ENCODE assay signal across 28 cellular contexts in genomic region chr2:148994341-148994740, GRCh38. TPM values are rescaled to one million over a fixed set of nuclear protein-coding genes. Genes with fewer than 3 reads are reported as not detected.
DNase-seq lines count a peak whose midpoint lies in the region; ATAC-seq, FAIRE-seq and TF ChIP-seq lines count a peak whose summit lies in the region.
"Had no signal": no experiment of that assay in that cellular context is flagged by ENCODE, and none has a peak within 500 bp of the region (broad histone marks: within the 10 kb centered on the region; RNA-seq: fewer than 3 reads in every experiment).

No MANE protein-coding gene starts in this region.

- H2BK120ac ChIP-seq in mesenchymal stem cell (ENCODE audit: low read depth, low read length), result no peak overlapping the region

- DNase-seq in DMS53 treated with DMSO at 0.1 percent for 48 hours (lab: John Stamatoyannopoulos, UW; ENCODE audit: unreplicated experiment) (peak; percentile 59), NCI-H2196 (lab: John Stamatoyannopoulos, UW; ENCODE audit: unreplicated experiment) (peak; percentile 80), RPMI8226 (peak; percentile 77), mesenchymal stem cell (no peak), NCI-H1930 (lab: John Stamatoyannopoulos, UW) (no peak), HepG2 (ENCODE audit: low spot score) (no peak)
- DNase-seq in T-helper 2 cell treated with Interferon-gamma antibody and Interleukin-4, amounts not matched to agents 5 μg/mL and 100 μg/mL, for 36 hours (ENCODE audit: low spot score), result no peak
- DNase-seq: ACHN; activated CD4-positive, alpha-beta T cell treated with anti-CD3 and anti-CD28 coated beads, Interleukin-2, amount 10 ng/mL, durations not matched to agents 24 days and 14 days; activated CD8-positive, alpha-beta memory T cell treated with anti-CD3 and anti-CD28 coated beads, Interleukin-2, amount 10 ng/mL, durations not matched to agents 7 days and 5 days; effector memory CD4-positive, alpha-beta T cell; HFFc6; KBM-7; NCI-H2227 treated with DMSO at 0.1 percent for 48 hours; nephron progenitor cell; posterior cingulate gyrus; T-helper 1 cell had no signal

- no peak for FAIRE-seq in HepG2 (lab: Jason Lieb, UNC)
- FAIRE-seq: astrocyte, D721Med, G401.6 had no signal

- H3K4me3 Mint-ChIP-seq in T-helper 2 cell treated with Interferon-gamma antibody and Interleukin-4, amounts not matched to agents 5 μg/mL and 100 μg/mL, for 36 hours, result no peak overlapping the region
- H3K4me3 Mint-ChIP-seq: activated CD4-positive, alpha-beta T cell treated with anti-CD3 and anti-CD28 coated beads, Interleukin-2, amount 10 ng/mL, durations not matched to agents 24 days and 14 days; activated CD8-positive, alpha-beta memory T cell treated with anti-CD3 and anti-CD28 coated beads, Interleukin-2, amount 10 ng/mL, durations not matched to agents 7 days and 5 days; activated naive CD4-positive, alpha-beta T cell treated with anti-CD3 and anti-CD28 coated beads, Interleukin-2, amount 50 U/mL, for 24 hours; activated T-helper 1 cell treated with anti-CD3 and anti-CD28 coated beads, Interleukin-12 subunit alpha, Interleukin-12 subunit beta, Interleukin-2, Interleukin-4 antibody, amounts not matched to agents 30 ng/mL and 10 ng/mL and 1 ng/mL, durations not matched to agents 14 hours and 24 hours and 36 hours; HFFc6; mesothelial cell of epicardium; nephron progenitor cell; stimulated activated effector memory CD8-positive, alpha-beta T cell treated with anti-CD3 and anti-CD28 coated beads, Interleukin-12 subunit alpha, Interleukin-12 subunit beta, amount 100 ng/mL, for 72 hours had no signal

- no peak for TF ChIP-seq RAD21 in HepG2 (CRISPR knock-in tag; IDR thresholded peaks at IDR 0.05)

- ATAC-seq in HepG2, result no peak
- ATAC-seq in GM21723 (IDR thresholded peaks at IDR 0.05; ENCODE audit: unreplicated experiment), result no peak
- ATAC-seq: activated CD8-positive, alpha-beta memory T cell treated with anti-CD3 and anti-CD28 coated beads, Interleukin-2, amount 10 ng/mL, durations not matched to agents 7 days and 5 days; left lobe of liver; Right ventricle myocardium inferior; stimulated activated effector memory CD8-positive, alpha-beta T cell treated with anti-CD3 and anti-CD28 coated beads, Interleukin-12 subunit alpha, Interleukin-12 subunit beta, amount 100 ng/mL, for 72 hours had no signal

- 96% methylated on average over 8 of the region's 8 CpGs for WGBS in mesenchymal stem cell
- 15% methylated on average over 8 of the region's 8 CpGs for WGBS in HepG2 (ENCODE audit: low lambda C conversion rate)

- no peaks in the 10 kb centered on the region for H3K79me1 ChIP-seq in mesenchymal stem cell (replicated peaks; ENCODE audit: low read length, poor library complexity, severe bottlenecking)

- no peaks in the 10 kb centered on the region for H3K4me1 Mint-ChIP-seq in T-helper 2 cell treated with Interferon-gamma antibody and Interleukin-4, amounts not matched to agents 5 μg/mL and 100 μg/mL, for 36 hours (ENCODE audit: low read depth)
- H3K4me1 Mint-ChIP-seq: stimulated activated effector memory CD8-positive, alpha-beta T cell treated with anti-CD3 and anti-CD28 coated beads, Interleukin-12 subunit alpha, Interleukin-12 subunit beta, amount 100 ng/mL, for 72 hours had no signal

- no peak overlapping the region for H2BK12ac ChIP-seq in mesenchymal stem cell (ENCODE audit: low read length in 2 of 2)

- H3K27me3 ChIP-seq in mesenchymal stem cell (ENCODE audit: control insufficient read depth in 1 of 2, insufficient read depth in 1 of 2, low read length in 2 of 2) (peaks cover 2 to 11% of the 10 kb centered on the region in 2 experiments), HepG2 (ENCODE audit: control insufficient read depth in 1 of 2, insufficient read depth in 2 of 2, low read length in 2 of 2) (peaks cover 1 to 12% of the 10 kb centered on the region in 2 experiments; a peak in 4 of 5 replicates)
- H3K27me3 ChIP-seq: BLaER1 treated with 17β-estradiol and CSF1 and Interleukin-3, amounts not matched to agents 10 nM and 100 nM had no signal

- H3K4ac ChIP-seq in mesenchymal stem cell (ENCODE audit: low read depth in 1 of 2, low read length in 2 of 2), result no peak overlapping the region

- H3K18ac ChIP-seq in mesenchymal stem cell (ENCODE audit: low read depth in 1 of 2, low read length in 2 of 2), result peak overlapping the region in 1 of 2 experiments; percentile 55

- H3K23ac ChIP-seq in mesenchymal stem cell (ENCODE audit: low read length in 2 of 2), result no peak overlapping the region

- peaks cover 2% of the 10 kb centered on the region for H3K36me3 Mint-ChIP-seq in T-helper 2 cell treated with Interferon-gamma antibody and Interleukin-4, amounts not matched to agents 5 μg/mL and 100 μg/mL, for 36 hours (ENCODE audit: low read depth)
- H3K36me3 Mint-ChIP-seq: mesothelial cell of epicardium had no signal

- CTCF ChIA-PET in HepG2 (lab: Yijun Ruan, JAX; ENCODE audit: low intra/inter-chr PET ratio, low total read pairs), result no interaction called here

- POLR2A ChIA-PET in HepG2 (lab: Yijun Ruan, JAX), result no interaction called here

- H2AK5ac ChIP-seq in mesenchymal stem cell (ENCODE audit: low read length, severe bottlenecking), result no peak overlapping the region

- H2BK15ac ChIP-seq in mesenchymal stem cell (ENCODE audit: low read depth, poor library complexity, severe bottlenecking), result no peak overlapping the region

- H3K4me2 ChIP-seq in mesenchymal stem cell (ENCODE audit: low read length, poor library complexity, severe bottlenecking) (no peak overlapping the region), HepG2 (ENCODE audit: low read depth, low read length) (no peak overlapping the region)
- H3K4me2 ChIP-seq: BLaER1 treated with 17β-estradiol and CSF1 and Interleukin-3, amounts not matched to agents 10 nM and 100 nM had no signal

- H3K14ac ChIP-seq in mesenchymal stem cell (ENCODE audit: low read length in 2 of 2), result no peak overlapping the region

- H4K8ac ChIP-seq in mesenchymal stem cell (ENCODE audit: low read length), result no peak overlapping the region

- H3K27ac ChIP-seq in mesenchymal stem cell (ENCODE audit: low read length, poor library complexity, severe bottlenecking) (no peak overlapping the region), HepG2 (ENCODE audit: extremely low read length, insufficient read depth, low read length) (no peak overlapping the region)
- H3K27ac ChIP-seq: BLaER1 treated with 17β-estradiol and CSF1 and Interleukin-3, amounts not matched to agents 10 nM and 100 nM had no signal

- no peaks in the 10 kb centered on the region for H3K36me3 ChIP-seq in mesenchymal stem cell (ENCODE audit: control insufficient read depth in 1 of 2, insufficient read depth in 2 of 2, low read depth in 1 of 2, low read length in 2 of 2)
- H3K36me3 ChIP-seq in HepG2 (replicated peaks in 1 of 2; ENCODE audit: control insufficient read depth in 1 of 2, insufficient read depth in 2 of 2, low read length in 2 of 2), result no peaks in the 10 kb centered on the region

- H3K27me3 Mint-ChIP-seq in T-helper 2 cell treated with Interferon-gamma antibody and Interleukin-4, amounts not matched to agents 5 μg/mL and 100 μg/mL, for 36 hours (ENCODE audit: low read depth), result no peaks in the 10 kb centered on the region
- H3K27me3 Mint-ChIP-seq: activated CD4-positive, alpha-beta T cell treated with anti-CD3 and anti-CD28 coated beads, Interleukin-2, amount 10 ng/mL, durations not matched to agents 24 days and 14 days; activated CD8-positive, alpha-beta memory T cell treated with anti-CD3 and anti-CD28 coated beads, Interleukin-2, amount 10 ng/mL, durations not matched to agents 7 days and 5 days; activated naive CD4-positive, alpha-beta T cell treated with anti-CD3 and anti-CD28 coated beads, Interleukin-2, amount 50 U/mL, for 24 hours had no signal

- no peak overlapping the region for H2BK5ac ChIP-seq in mesenchymal stem cell (ENCODE audit: low read depth, low read length, poor library complexity, severe bottlenecking)

- no peaks in the 10 kb centered on the region for H3K79me2 ChIP-seq in HepG2 (ENCODE audit: insufficient read depth, low read length)

- no peaks in the 10 kb centered on the region for H3K9me3 ChIP-seq in mesenchymal stem cell (ENCODE audit: control insufficient read depth, low read length)
- no peaks in the 10 kb centered on the region for H3K9me3 ChIP-seq in HepG2 (ENCODE audit: low read length)
- H3K9me3 ChIP-seq: BLaER1 treated with 17β-estradiol and CSF1 and Interleukin-3, amounts not matched to agents 10 nM and 100 nM had no signal

- H3K4me3 ChIP-seq in mesenchymal stem cell (ENCODE audit: insufficient read depth in 1 of 2, low read depth in 1 of 2, low read length in 2 of 2) (no peak overlapping the region), HepG2 (replicated peaks in 1 of 3; ENCODE audit: insufficient read depth in 1 of 3, low read depth in 2 of 3, low read length in 3 of 3) (no peak overlapping the region)
- H3K4me3 ChIP-seq: BLaER1 treated with 17β-estradiol and CSF1 and Interleukin-3, amounts not matched to agents 10 nM and 100 nM had no signal

- in situ Hi-C loops in HepG2 (cut with HindIII; ENCODE audit: extremely low pct_ligation_motif_present, low pct_unique_long_range_greater_than_20kb), result loop anchor here (25.0 kb wide), 2 partner anchors 357 to 1057 kb away; partner anchors contain the start of gene EPC2

- no peak overlapping the region for H3K9ac ChIP-seq in mesenchymal stem cell (ENCODE audit: low read length)
- H3K9ac ChIP-seq in HepG2 (ENCODE audit: insufficient read depth, low read depth, low read length), result no peak overlapping the region
- H3K9ac ChIP-seq: BLaER1 treated with 17β-estradiol and CSF1 and Interleukin-3, amounts not matched to agents 10 nM and 100 nM had no signal

- no peaks in the 10 kb centered on the region for H4K20me1 ChIP-seq in HepG2 (ENCODE audit: insufficient read depth, low read length)
- H4K20me1 ChIP-seq: BLaER1 treated with 17β-estradiol and CSF1 and Interleukin-3, amounts not matched to agents 10 nM and 100 nM had no signal

- H2AFZ ChIP-seq in mesenchymal stem cell (ENCODE audit: low read depth, low read length) (no peak overlapping the region), HepG2 (ENCODE audit: low read length) (no peak overlapping the region)

- H3K4me1 ChIP-seq in mesenchymal stem cell (ENCODE audit: control insufficient read depth, insufficient read depth, low read depth, low read length) (no peaks in the 10 kb centered on the region), HepG2 (ENCODE audit: insufficient read depth, low read length) (no peaks in the 10 kb centered on the region)

- H4K91ac ChIP-seq in mesenchymal stem cell (ENCODE audit: low read length), result peak overlapping the region; percentile 39

- TF ChIP-seq POLR2A in HepG2 (IDR thresholded peaks at IDR 0.05; ENCODE audit: insufficient read depth in 1 of 2, low read depth in 2 of 2, low read length in 2 of 2), result no peak

- TF ChIP-seq CTCF in HepG2 (CRISPR knock-in tag; IDR thresholded peaks at IDR 0.05), result no peak

- TF ChIP-seq EP300 in HepG2 (IDR thresholded peaks at IDR 0.05; ENCODE audit: low read depth in 2 of 2, low read length in 2 of 2) (no peak), HepG2 (CRISPR knock-in tag; IDR thresholded peaks at IDR 0.05; ENCODE audit: borderline replicate concordance) (no peak)

- no peak overlapping the region for H3K27ac Mint-ChIP-seq in T-helper 2 cell treated with Interferon-gamma antibody and Interleukin-4, amounts not matched to agents 5 μg/mL and 100 μg/mL, for 36 hours
- H3K27ac Mint-ChIP-seq: activated CD4-positive, alpha-beta T cell treated with anti-CD3 and anti-CD28 coated beads, Interleukin-2, amount 10 ng/mL, durations not matched to agents 24 days and 14 days; activated CD8-positive, alpha-beta memory T cell treated with anti-CD3 and anti-CD28 coated beads, Interleukin-2, amount 10 ng/mL, durations not matched to agents 7 days and 5 days; activated naive CD4-positive, alpha-beta T cell treated with anti-CD3 and anti-CD28 coated beads, Interleukin-2, amount 50 U/mL, for 24 hours; activated T-helper 1 cell treated with anti-CD3 and anti-CD28 coated beads, Interleukin-12 subunit alpha, Interleukin-12 subunit beta, Interleukin-2, Interleukin-4 antibody, amounts not matched to agents 30 ng/mL and 10 ng/mL and 1 ng/mL, durations not matched to agents 14 hours and 24 hours and 36 hours; HFFc6; mesothelial cell of epicardium; nephron progenitor cell; stimulated activated effector memory CD8-positive, alpha-beta T cell treated with anti-CD3 and anti-CD28 coated beads, Interleukin-12 subunit alpha, Interleukin-12 subunit beta, amount 100 ng/mL, for 72 hours had no signal

- intact Hi-C loops in HepG2 (cut with micrococcal nuclease; ENCODE audit: unreplicated experiment), result loop anchor here (5.0 kb wide), 1 partner anchor 792 kb away; no protein-coding TSS in a partner anchor

- no TSS peak for BruUV-seq in HepG2 (replicated peaks; lab: Mats Ljungman, UMichigan)

- no peaks in the 10 kb centered on the region for H3K9me3 Mint-ChIP-seq in T-helper 2 cell treated with Interferon-gamma antibody and Interleukin-4, amounts not matched to agents 5 μg/mL and 100 μg/mL, for 36 hours
- H3K9me3 Mint-ChIP-seq: activated CD4-positive, alpha-beta T cell treated with anti-CD3 and anti-CD28 coated beads, Interleukin-2, amount 10 ng/mL, durations not matched to agents 24 days and 14 days; activated naive CD4-positive, alpha-beta T cell treated with anti-CD3 and anti-CD28 coated beads, Interleukin-2, amount 50 U/mL, for 24 hours; activated T-helper 1 cell treated with anti-CD3 and anti-CD28 coated beads, Interleukin-12 subunit alpha, Interleukin-12 subunit beta, Interleukin-2, Interleukin-4 antibody, amounts not matched to agents 30 ng/mL and 10 ng/mL and 1 ng/mL, durations not matched to agents 14 hours and 24 hours and 36 hours; HFFc6; mesothelial cell of epicardium; nephron progenitor cell; stimulated activated effector memory CD8-positive, alpha-beta T cell treated with anti-CD3 and anti-CD28 coated beads, Interleukin-12 subunit alpha, Interleukin-12 subunit beta, amount 100 ng/mL, for 72 hours had no signal

RNA-seq across cellular contexts. Expression of gene LYPD6B, which starts 44.2 kb away (rescaled TPM):
- 22.6 TPM for polyA plus RNA-seq in mesenchymal stem cell (2013, experiment 1 of 2)
- 21.2 TPM for polyA plus RNA-seq in mesenchymal stem cell (2013, experiment 2 of 2)
- not detected in 2 replicates for total RNA-seq in HepG2 (2016; rRNA removed; fragmentation: Illumina TruSeq; extraction: Trizol)
- not detected in 2 replicates for total RNA-seq in HepG2 (2016; cell fraction: cytosol; rRNA removed; fragmentation: Illumina TruSeq; extraction: Trizol; ENCODE audit: low read depth)
- not detected in 2 replicates for total RNA-seq in HepG2 (2016; cell fraction: insoluble cytoplasmic fraction; rRNA removed; fragmentation: Illumina TruSeq; extraction: Trizol)
- total RNA-seq in HepG2 (2016; cell fraction: membrane; rRNA removed; fragmentation: Illumina TruSeq; extraction: Trizol), result not detected in 2 replicates
- total RNA-seq in HepG2 (2016; cell fraction: nucleus; rRNA removed; fragmentation: Illumina TruSeq; extraction: Trizol), result not detected in 2 replicates
- polyA plus RNA-seq in HepG2 (2011; rRNA removed), result not detected in 2 replicates
- not detected in 2 replicates for polyA plus RNA-seq in HepG2 (2011; cell fraction: cytosol; rRNA removed)
- polyA plus RNA-seq in HepG2 (2011; cell fraction: nucleus; rRNA removed), result not detected in 2 replicates
- polyA plus RNA-seq in HepG2 (2012), result not detected in 2 replicates
- not detected in 2 replicates for polyA plus RNA-seq in HepG2 (2016; cell fraction: cytosol; fragmentation: Illumina TruSeq; extraction: Trizol; ENCODE audit: low read depth)
- not detected in 2 replicates for polyA plus RNA-seq in HepG2 (2016; cell fraction: insoluble cytoplasmic fraction; fragmentation: Illumina TruSeq; extraction: Trizol; ENCODE audit: low read depth)
- not detected in 2 replicates for polyA plus RNA-seq in HepG2 (2016; cell fraction: membrane; fragmentation: Illumina TruSeq; extraction: Trizol; ENCODE audit: low read depth)
- polyA plus RNA-seq in HepG2 (2016; cell fraction: nucleus; fragmentation: Illumina TruSeq; extraction: Trizol; ENCODE audit: insufficient read depth, low read depth), result not detected in 2 replicates
- polyA minus RNA-seq in HepG2 (2011; rRNA and poly(A)+ RNA removed; ENCODE audit: low replicate concordance), result not detected in 2 replicates
- polyA minus RNA-seq in HepG2 (2011; cell fraction: cytosol; rRNA and poly(A)+ RNA removed), result not detected in 2 replicates
- not detected in 2 replicates for polyA minus RNA-seq in HepG2 (2011; cell fraction: nucleus; rRNA and poly(A)+ RNA removed)
- total RNA-seq: activated CD4-positive, alpha-beta T cell treated with anti-CD3 and anti-CD28 coated beads, Interleukin-2, amount 10 ng/mL, durations not matched to agents 24 days and 14 days; activated CD8-positive, alpha-beta memory T cell treated with anti-CD3 and anti-CD28 coated beads, Interleukin-2, amount 10 ng/mL, durations not matched to agents 7 days and 5 days; activated T-helper 1 cell treated with anti-CD3 and anti-CD28 coated beads, Interleukin-12 subunit alpha, Interleukin-12 subunit beta, Interleukin-2, Interleukin-4 antibody, amounts not matched to agents 30 ng/mL and 10 ng/mL and 1 ng/mL, durations not matched to agents 14 hours and 24 hours and 36 hours; left lobe of liver; Right ventricle myocardium inferior had no signal

Comparison
In these comparisons a context has a peak if more than half of its experiments do, and no peak if none do; other contexts are left out.
1. DNase-seq: peak in DMS53 treated with DMSO at 0.1 percent for 48 hours (single experiment), NCI-H2196 (single experiment) and RPMI8226 (single experiment); none in mesenchymal stem cell (single experiment), T-helper 2 cell treated with Interferon-gamma antibody and Interleukin-4, amounts not matched to agents 5 μg/mL and 100 μg/mL, for 36 hours (single experiment), NCI-H1930 (0 of 2) and HepG2 (single experiment).